ENCODE assay signal across 21 cellular contexts in genomic region chr7:149237502-149237901, GRCh38.
"Had no signal": no experiment of that assay in that cellular context is flagged by ENCODE, and none has a peak within 500 bp of the region (broad histone marks: within the 10 kb centered on the region; RNA-seq: fewer than 3 reads in every experiment).

No MANE protein-coding gene starts in this region.

- ATAC-seq: left ventricle myocardium superior; natural killer cell treated with Interleukin-12 subunit alpha and Interleukin-12 subunit beta and Interleukin-15 and Interleukin-18, amount 100 ng/mL, for 72 hours; WTC11 had no signal

- H3K36me3 ChIP-seq: esophagus squamous epithelium, right atrium auricular region, tibial artery, vagina had no signal

- H3K27ac ChIP-seq: right atrium auricular region, skin epidermis, tibial artery, vagina had no signal

- H3K4me3 ChIP-seq: esophagus squamous epithelium, right atrium auricular region, skin epidermis, tibial artery, vagina had no signal

- H3K9me3 ChIP-seq: esophagus squamous epithelium, right atrium auricular region, tibial artery, vagina had no signal

- H3K27me3 ChIP-seq: esophagus squamous epithelium, right atrium auricular region, tibial artery, vagina had no signal

- FAIRE-seq: kidney had no signal

- DNase-seq: activated CD4-positive, alpha-beta T cell treated with anti-CD3 and anti-CD28 coated beads for 4 hours; activated CD8-positive, alpha-beta memory T cell treated with anti-CD3 and anti-CD28 coated beads, Interleukin-2, amount 50 U/mL, for 48 hours; activated naive CD4-positive, alpha-beta T cell; activated naive CD8-positive, alpha-beta T cell treated with anti-CD3 and anti-CD28 coated beads, Interleukin-2, amount 10 ng/mL, durations not matched to agents 7 days and 5 days; cortex of kidney; effector CD4-positive, alpha-beta T cell; esophagus squamous epithelium; hypothalamus; left ventricle myocardium superior; mesenchymal stem cell; occipital lobe; stimulated activated CD4-positive, alpha-beta T cell treated with anti-CD3 and anti-CD28 coated beads, Interleukin-15, amount 100 ng/mL, for 24 hours; stimulated activated CD4-positive, alpha-beta T cell treated with anti-CD3 and anti-CD28 coated beads, Interleukin-4, amount 100 ng/mL, for 24 hours; stimulated activated naive CD4-positive, alpha-beta T cell; tibial artery had no signal
